In genomic region chr12:108587826-108588225, GRCh38 we compare ENCODE assay signal across 1 cellular context.
TF ChIP-seq lines count a peak whose summit lies in the region.

No MANE protein-coding gene starts in this region.

TF ChIP-seq in IMR-90, 13 proteins besides CTCF, POLR2A, EP300 and RAD21:
- TF ChIP-seq MAFK (IDR thresholded peaks at IDR 0.05; ENCODE audit: low read depth, low read length) (no peak), SMC3 (IDR thresholded peaks at IDR 0.05; ENCODE audit: low read depth, low read length) (no peak), FOS (IDR thresholded peaks at IDR 0.05; ENCODE audit: low read depth, low read length) (no peak), USF2 (IDR thresholded peaks at IDR 0.05; ENCODE audit: low read depth, low read length) (no peak), NFE2L2 (IDR thresholded peaks at IDR 0.05; ENCODE audit: low read depth, low read length) (no peak), MAZ (IDR thresholded peaks at IDR 0.05; ENCODE audit: borderline replicate concordance, low read depth, low read length) (no peak), ELK1 (IDR thresholded peaks at IDR 0.05; ENCODE audit: borderline replicate concordance, low read depth, low read length) (no peak), CHD1 (IDR thresholded peaks at IDR 0.05; ENCODE audit: low read depth, low read length) (no peak), MXI1 (IDR thresholded peaks at IDR 0.05; ENCODE audit: borderline replicate concordance, low read depth, low read length) (no peak)
